Comparison of ENCODE assay signal across 15 cellular contexts in the genomic region with DNA sequence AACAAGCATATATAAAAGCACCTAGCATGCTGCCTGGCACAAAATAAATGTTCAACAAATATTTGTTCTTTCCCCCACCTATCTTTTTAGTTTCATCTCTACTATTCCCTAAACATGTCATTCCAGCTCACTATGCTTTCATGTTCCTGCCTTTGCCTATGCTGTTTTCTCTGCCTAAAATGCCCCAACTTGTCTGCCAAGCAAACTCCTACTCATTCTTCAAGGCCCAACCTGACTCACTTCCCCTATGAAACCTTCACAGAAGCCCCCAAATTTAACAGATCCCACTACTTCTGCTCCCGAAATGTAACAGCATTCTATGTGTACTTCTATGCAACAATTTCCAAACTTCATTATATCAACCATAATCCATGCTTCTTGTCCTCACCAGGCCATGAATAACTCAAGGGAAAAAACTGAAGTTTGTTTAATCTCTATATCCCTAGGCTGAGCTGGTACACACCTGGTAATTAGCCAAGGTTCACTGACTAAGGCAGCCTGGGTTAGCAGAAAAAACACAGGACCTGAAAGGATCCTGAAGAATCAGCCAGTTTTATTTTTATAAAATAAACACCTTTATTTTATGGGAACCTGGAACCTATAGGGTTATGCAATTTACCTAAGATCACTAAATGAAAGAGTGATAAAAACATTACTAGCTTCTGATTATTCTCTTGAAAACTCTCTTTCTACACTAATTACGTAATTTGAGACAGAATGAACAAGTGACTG.
DNase-seq lines count a peak whose midpoint lies in the region; ATAC-seq and TF ChIP-seq lines count a peak whose summit lies in the region.
"Had no signal": no experiment of that assay in that cellular context is flagged by ENCODE, and none has a peak within 500 bp of the region (broad histone marks: within the 10 kb centered on the region; RNA-seq: fewer than 3 reads in every experiment).

No MANE protein-coding gene starts in this region.

- H3K27me3 ChIP-seq in PC-3 (ENCODE audit: low read length): no peaks in the 10 kb centered on the region
- H3K27me3 ChIP-seq: suprapubic skin had no signal

- ATAC-seq in PC-3 (peak; percentile 77), mucosa of descending colon (peak; percentile 16), GM18909 (IDR thresholded peaks at IDR 0.05; ENCODE audit: poor library complexity, unreplicated experiment) (no peak)

- H3K9ac ChIP-seq in PC-3 (ENCODE audit: low read length): no peak overlapping the region

- peak; percentile 29 for DNase-seq in DMS53 (lab: John Stamatoyannopoulos, UW)
- no peak for DNase-seq in DMS53 treated with DMSO at 0.1 percent for 48 hours (lab: John Stamatoyannopoulos, UW; ENCODE audit: unreplicated experiment)
- DNase-seq in LNCaP clone FGC (ENCODE audit: low read depth): peak; percentile 41
- peak; percentile 30 for DNase-seq in PC-3
- no peak for DNase-seq in mucosa of descending colon
- DNase-seq in activated naive CD4-positive, alpha-beta T cell treated with anti-CD3 and anti-CD28 coated beads, Interleukin-2, amount 50 U/mL, for 16 hours: no peak
- DNase-seq in GM03348 (ENCODE audit: low spot score): no peak
- DNase-seq: 8988T; anterior cingulate cortex; Caco-2; cortex of kidney; NCI-H1048; stimulated activated CD4-positive, alpha-beta T cell treated with anti-CD3 and anti-CD28 coated beads, Interleukin-12 subunit alpha, Interleukin-12 subunit beta, amount 100 ng/mL, for 4 hours had no signal

- no peaks in the 10 kb centered on the region for H3K79me2 ChIP-seq in PC-3 (ENCODE audit: low read length)

- H3K9me3 ChIP-seq in PC-3 (ENCODE audit: low read length) (no peaks in the 10 kb centered on the region), mucosa of descending colon (no peaks in the 10 kb centered on the region)
- H3K9me3 ChIP-seq: Caco-2, suprapubic skin had no signal

- peaks cover 13% of the 10 kb centered on the region; the same call in 1 of the 2 replicates for H3K4me1 ChIP-seq in PC-3 (ENCODE audit: insufficient read depth, low read length)
- peaks cover 28% of the 10 kb centered on the region for H3K4me1 ChIP-seq in mucosa of descending colon (ENCODE audit: low read depth)

- intact Hi-C loops in PC-3 (cut with micrococcal nuclease): loop anchor here (10.0 kb wide), 1 partner anchor 207 kb away; no protein-coding TSS in a partner anchor
- intact Hi-C loops in mucosa of descending colon (cut with DNase I, micrococcal nuclease): no loop called here

- H3K27ac ChIP-seq in PC-3 (ENCODE audit: low read length): no peak overlapping the region
- H3K27ac ChIP-seq: suprapubic skin had no signal

- H3K4me3 ChIP-seq in LNCaP clone FGC (ENCODE audit: low read depth, low read length) (no peak overlapping the region), PC-3 (ENCODE audit: low read length) (no peak overlapping the region), mucosa of descending colon (no peak overlapping the region)
- H3K4me3 ChIP-seq: suprapubic skin had no signal

- H2AFZ ChIP-seq in PC-3 (ENCODE audit: low read length): no peak overlapping the region

- TF ChIP-seq CTCF in LNCaP clone FGC (IDR thresholded peaks at IDR 0.05; ENCODE audit: control insufficient read depth, extremely low read depth, insufficient read depth): no peak
- TF ChIP-seq CTCF in PC-3 (conservative IDR thresholded peaks at IDR 0.05; ENCODE audit: low read depth, low read length): no peak
- TF ChIP-seq CTCF in mucosa of descending colon (IDR thresholded peaks at IDR 0.05): no peak

- POLR2A ChIA-PET in PC-3 (lab: Charles Lee; ENCODE audit: unreplicated experiment): no interaction called here

- H4K20me1 ChIP-seq in PC-3 (ENCODE audit: low read length): no peaks in the 10 kb centered on the region

- no peaks in the 10 kb centered on the region for H3K9me2 ChIP-seq in PC-3 (replicated peaks; ENCODE audit: low read length)

- H3K36me3 ChIP-seq in PC-3 (ENCODE audit: low read depth, low read length) (no peaks in the 10 kb centered on the region), mucosa of descending colon (ENCODE audit: low read depth) (no peaks in the 10 kb centered on the region)
- H3K36me3 ChIP-seq: suprapubic skin had no signal

- H3F3A ChIP-seq in PC-3 (ENCODE audit: low read length, unreplicated experiment): no peaks in the 10 kb centered on the region

- H3K4me2 ChIP-seq in PC-3 (ENCODE audit: low read length): no peak overlapping the region

- CTCF ChIA-PET in PC-3 (lab: Charles Lee): interaction anchor here (0.6 to 0.7 kb wide), 2 partner anchors 92 to 354 kb away, joined by 3 to 7 read pairs; no protein-coding TSS in a partner anchor

- no TSS peak for BruUV-seq in PC-3 (replicated peaks; lab: Mats Ljungman, UMichigan)

Comparison
In these comparisons a context has a peak if more than half of its experiments do, and no peak if none do; other contexts are left out.
1. DNase-seq: peak in DMS53 (single experiment), LNCaP clone FGC (single experiment) and PC-3 (single experiment); none in DMS53 treated with DMSO at 0.1 percent for 48 hours (single experiment), mucosa of descending colon (0 of 3), activated naive CD4-positive, alpha-beta T cell treated with anti-CD3 and anti-CD28 coated beads, Interleukin-2, amount 50 U/mL, for 16 hours (single experiment) and GM03348 (single experiment).